ENCODE assay signal across 9 cellular contexts in genomic region chr3:194203482-194204035, GRCh38.
DNase-seq lines count a peak whose midpoint lies in the region; ATAC-seq and TF ChIP-seq lines count a peak whose summit lies in the region.
"Had no signal": no experiment of that assay in that cellular context is flagged by ENCODE, and none has a peak within 500 bp of the region (broad histone marks: within the 10 kb centered on the region; RNA-seq: fewer than 3 reads in every experiment).

No MANE protein-coding gene starts in this region.

- no peak overlapping the region for H3K27ac ChIP-seq in heart left ventricle
- H3K27ac ChIP-seq in upper lobe of right lung, result no peak overlapping the region
- H3K27ac ChIP-seq: C4-2B had no signal

- H3K9me3 ChIP-seq in heart left ventricle (no peaks in the 10 kb centered on the region), upper lobe of right lung (no peaks in the 10 kb centered on the region)

- H3K27me3 ChIP-seq in heart left ventricle (peaks cover 0 to 36% (median 16%) of the 10 kb centered on the region in 9 donors), kidney epithelial cell (ENCODE audit: control insufficient read depth, insufficient read depth, low read length) (peaks cover 2% of the 10 kb centered on the region), upper lobe of right lung (peaks cover 8% of the 10 kb centered on the region)

- intact Hi-C loops in heart left ventricle (cut with DNase I), result no loop called here
- intact Hi-C loops in Right ventricle myocardium superior (cut with DNase I), result no loop called here
- intact Hi-C loops in upper lobe of right lung (cut with DNase I), result no loop called here

- 68 to 80% (median 71%) methylated on average over 11 of the region's 11 CpGs for WGBS in heart left ventricle, 4 donors

- H3K36me3 ChIP-seq in heart left ventricle (no peaks in the 10 kb centered on the region), kidney epithelial cell (ENCODE audit: control insufficient read depth, insufficient read depth, low read length) (no peaks in the 10 kb centered on the region), upper lobe of right lung (no peaks in the 10 kb centered on the region)

- no peak for DNase-seq in heart left ventricle
- no peak for DNase-seq in Right ventricle myocardium superior
- DNase-seq in activated CD4-positive, alpha-beta T cell treated with anti-CD3 and anti-CD28 coated beads, Interleukin-2, amount 50 U/mL, for 4 hours, result peak; percentile 2 to 10
- no peak for DNase-seq in kidney epithelial cell (ENCODE audit: low read depth)
- no peak for DNase-seq in upper lobe of right lung
- DNase-seq in NCI-H1105 treated with DMSO at 0.1 percent for 48 hours (lab: John Stamatoyannopoulos, UW), result no peak

- H3K4me3 ChIP-seq in heart left ventricle (peak overlapping the region in 9 of 12 donors; percentile 13 to 51 (median 32)), kidney epithelial cell (ENCODE audit: low read depth, low read length) (peak overlapping the region; percentile 35), upper lobe of right lung (peak overlapping the region; percentile 35)

- peaks cover 0 to 22% (median 4%) of the 10 kb centered on the region in 12 donors for H3K4me1 ChIP-seq in heart left ventricle
- peaks cover 21% of the 10 kb centered on the region for H3K4me1 ChIP-seq in upper lobe of right lung

- no peak for ATAC-seq in heart left ventricle
- no peak for ATAC-seq in Right ventricle myocardium superior (ENCODE audit: poor library complexity)
- ATAC-seq in upper lobe of right lung, result no peak
- no peak for ATAC-seq in HG03280 (IDR thresholded peaks at IDR 0.05; ENCODE audit: unreplicated experiment)
- no peak for ATAC-seq in GM18870 (IDR thresholded peaks at IDR 0.05; ENCODE audit: unreplicated experiment)

- no peak for TF ChIP-seq POLR2A in heart left ventricle (IDR thresholded peaks at IDR 0.05)

- TF ChIP-seq CTCF in heart left ventricle (IDR thresholded peaks at IDR 0.05) (no peak), kidney epithelial cell (IDR thresholded peaks at IDR 0.05; ENCODE audit: insufficient read depth, low read length, poor library complexity, severe bottlenecking) (no peak), upper lobe of right lung (IDR thresholded peaks at IDR 0.05) (no peak)

Comparison
In these comparisons a context has a peak if more than half of its experiments do, and no peak if none do; other contexts are left out.
1. DNase-seq: peak in activated CD4-positive, alpha-beta T cell treated with anti-CD3 and anti-CD28 coated beads, Interleukin-2, amount 50 U/mL, for 4 hours (2 of 2); none in heart left ventricle (0 of 5), Right ventricle myocardium superior (single experiment), kidney epithelial cell (single experiment), upper lobe of right lung (single experiment) and NCI-H1105 treated with DMSO at 0.1 percent for 48 hours (single experiment).
2. Peak in every context shown above with its lines, with median percentiles within 50 percentile points of each other: H3K4me3 ChIP-seq.